Comparison of ENCODE assay signal across 10 cellular contexts in the genomic region with DNA sequence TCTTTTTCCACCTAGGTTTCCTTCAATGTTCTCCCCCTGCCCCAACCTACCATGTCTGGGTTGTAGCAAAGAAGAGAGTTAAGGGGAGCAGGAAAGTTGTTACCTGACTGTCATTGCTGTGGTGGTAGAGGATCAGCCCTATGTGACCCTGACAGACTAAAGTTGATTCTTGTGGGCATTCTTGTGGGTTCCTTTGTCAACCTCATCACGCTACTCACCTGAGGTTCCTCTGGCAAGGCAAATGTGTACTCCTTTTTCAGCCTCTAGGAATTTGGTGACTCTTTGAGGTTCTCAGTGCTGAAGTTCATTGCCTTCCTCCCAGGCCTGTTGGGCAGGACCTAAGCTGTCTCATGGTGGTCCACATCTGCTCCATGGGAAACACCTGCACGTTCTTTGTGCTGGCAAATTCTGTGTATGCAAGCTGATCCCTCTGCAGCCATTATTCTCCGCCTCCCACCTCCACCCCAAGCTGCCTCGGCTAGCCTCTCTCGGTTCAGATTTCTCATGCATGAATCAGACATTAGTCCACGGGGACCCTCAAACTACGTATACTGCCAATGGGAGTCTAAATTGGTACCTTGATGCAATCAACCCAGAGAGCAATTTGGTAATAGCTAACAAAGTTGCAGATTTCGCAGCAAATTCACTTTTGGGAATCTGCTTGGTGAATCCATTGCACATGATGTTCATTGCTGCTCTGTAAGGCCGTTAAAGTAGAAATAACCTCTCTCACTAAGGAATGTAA. TPM values are rescaled to one million over a fixed set of nuclear protein-coding genes. Genes with fewer than 3 reads are reported as not detected.
DNase-seq lines count a peak whose midpoint lies in the region; ATAC-seq and TF ChIP-seq lines count a peak whose summit lies in the region.
"Had no signal": no experiment of that assay in that cellular context is flagged by ENCODE, and none has a peak within 500 bp of the region (broad histone marks: within the 10 kb centered on the region; RNA-seq: fewer than 3 reads in every experiment).

No MANE protein-coding gene starts in this region.

- peaks cover 16% of the 10 kb centered on the region for H3K36me3 ChIP-seq in lower lobe of right lung

- H3K4me1 ChIP-seq in lower lobe of right lung, result peaks cover 32% of the 10 kb centered on the region

- peak overlapping the region; percentile 88 for H3K4me3 Mint-ChIP-seq in activated CD8-positive, alpha-beta memory T cell treated with anti-CD3 and anti-CD28 coated beads, Interleukin-2, amount 10 ng/mL, durations not matched to agents 7 days and 5 days
- H3K4me3 Mint-ChIP-seq in T-cell, result peak overlapping the region; percentile 83 to 96 (median 95)

- no peak for TF ChIP-seq CTCF in lower lobe of right lung (IDR thresholded peaks at IDR 0.05)

- H3K9me3 Mint-ChIP-seq in activated CD8-positive, alpha-beta memory T cell treated with anti-CD3 and anti-CD28 coated beads, Interleukin-2, amount 10 ng/mL, durations not matched to agents 7 days and 5 days (ENCODE audit: low read depth), result no peaks in the 10 kb centered on the region
- H3K9me3 Mint-ChIP-seq in T-cell, result no peaks in the 10 kb centered on the region

- DNase-seq in activated CD8-positive, alpha-beta memory T cell treated with anti-CD3 and anti-CD28 coated beads, Interleukin-2, amount 10 ng/mL, durations not matched to agents 7 days and 5 days, result no peak
- no peak for DNase-seq in activated CD8-positive, alpha-beta memory T cell treated with anti-CD3 and anti-CD28 coated beads, Interleukin-2, amount 50 U/mL, for 4 hours
- DNase-seq in T-cell, result no peak
- no peak for DNase-seq in epithelial cell of prostate (ENCODE audit: low read depth, low spot score)
- DNase-seq in skeletal muscle cell (ENCODE audit: low read depth), result peak; percentile 71
- DNase-seq in lower lobe of right lung, result no peak
- no peak for DNase-seq in nucleus accumbens (lab: John Stamatoyannopoulos, UW)
- no peak for DNase-seq in sciatic nerve (ENCODE audit: low spot score)
- DNase-seq: aorta; stimulated activated CD4-positive, alpha-beta T cell treated with anti-CD3 and anti-CD28 coated beads, Interleukin-4, amount 100 ng/mL, for 4 hours had no signal

- POLR2A ChIA-PET in T-cell (lab: Charles Lee), result interaction anchor here (0.5 to 1.1 kb wide), 7 partner anchors 66 to 364 kb away, joined by 3 to 5 read pairs (median 3); partner anchors contain the start of gene SNRNP27 (in 1 of the 2)

- H3K4me1 Mint-ChIP-seq in activated CD8-positive, alpha-beta memory T cell treated with anti-CD3 and anti-CD28 coated beads, Interleukin-2, amount 10 ng/mL, durations not matched to agents 7 days and 5 days, result peaks cover 43% of the 10 kb centered on the region
- H3K4me1 Mint-ChIP-seq in T-cell, result peaks cover 39 to 42% (median 40%) of the 10 kb centered on the region in 3 donors

- intact Hi-C loops in lower lobe of right lung (cut with DNase I), result no loop called here
- intact Hi-C loops in sciatic nerve (cut with DNase I), result no loop called here

- ATAC-seq in activated CD8-positive, alpha-beta memory T cell treated with anti-CD3 and anti-CD28 coated beads, Interleukin-2, amount 10 ng/mL, durations not matched to agents 7 days and 5 days, result no peak
- ATAC-seq in T-cell (replicated peaks in 1 of 4), result no peak
- ATAC-seq in lower lobe of right lung, result no peak
- ATAC-seq in sciatic nerve, result no peak

- no peaks in the 10 kb centered on the region for H3K27me3 Mint-ChIP-seq in activated CD8-positive, alpha-beta memory T cell treated with anti-CD3 and anti-CD28 coated beads, Interleukin-2, amount 10 ng/mL, durations not matched to agents 7 days and 5 days
- no peaks in the 10 kb centered on the region for H3K27me3 Mint-ChIP-seq in T-cell

- H3K9me3 ChIP-seq in lower lobe of right lung, result no peaks in the 10 kb centered on the region

- no peaks in the 10 kb centered on the region for H3K27me3 ChIP-seq in lower lobe of right lung (ENCODE audit: low read depth)

- H3K36me3 Mint-ChIP-seq in activated CD8-positive, alpha-beta memory T cell treated with anti-CD3 and anti-CD28 coated beads, Interleukin-2, amount 10 ng/mL, durations not matched to agents 7 days and 5 days, result peaks cover 21% of the 10 kb centered on the region
- H3K36me3 Mint-ChIP-seq in T-cell, result no peaks in the 10 kb centered on the region

- H3K4me3 ChIP-seq in skeletal muscle cell (ENCODE audit: low read depth, low read length) (no peak overlapping the region), lower lobe of right lung (no peak overlapping the region)

- peak overlapping the region; percentile 82 for H3K27ac ChIP-seq in epithelial cell of prostate
- no peak overlapping the region for H3K27ac ChIP-seq in lower lobe of right lung

- CTCF ChIA-PET in activated CD8-positive, alpha-beta memory T cell treated with anti-CD3 and anti-CD28 coated beads, Interleukin-2, amount 10 ng/mL, durations not matched to agents 7 days and 5 days (lab: Charles Lee), result interaction anchor here (1.0 to 3.7 kb wide), 8 partner anchors 9 to 267 kb away, joined by 3 to 26 read pairs (median 4); no protein-coding TSS in a partner anchor
- CTCF ChIA-PET in T-cell (lab: Charles Lee), result interaction anchor here (0.7 to 1.1 kb wide), 3 partner anchors 13 to 391 kb away, joined by 3 to 5 read pairs (median 3); partner anchors contain the start of gene NFU1 (in 1 of the 2)

- peak overlapping the region; percentile 95 for H3K27ac Mint-ChIP-seq in activated CD8-positive, alpha-beta memory T cell treated with anti-CD3 and anti-CD28 coated beads, Interleukin-2, amount 10 ng/mL, durations not matched to agents 7 days and 5 days
- H3K27ac Mint-ChIP-seq in T-cell, result peak overlapping the region; percentile 93 to 96

RNA-seq across cellular contexts. Expression of gene GMCL1, which starts 1.5 kb away (rescaled TPM):
- total RNA-seq in activated CD8-positive, alpha-beta memory T cell treated with anti-CD3 and anti-CD28 coated beads, Interleukin-2, amount 10 ng/mL, durations not matched to agents 7 days and 5 days, result 10 to 100 TPM; 26.5 to 32.6 TPM
- total RNA-seq in T-cell (10 to 100 TPM; 25.4 to 32.0 (median 27.8) TPM), lower lobe of right lung (13.3 TPM), sciatic nerve (24.4 TPM)
